Comparison of ENCODE assay signal across 8 cellular contexts in the genomic region with DNA sequence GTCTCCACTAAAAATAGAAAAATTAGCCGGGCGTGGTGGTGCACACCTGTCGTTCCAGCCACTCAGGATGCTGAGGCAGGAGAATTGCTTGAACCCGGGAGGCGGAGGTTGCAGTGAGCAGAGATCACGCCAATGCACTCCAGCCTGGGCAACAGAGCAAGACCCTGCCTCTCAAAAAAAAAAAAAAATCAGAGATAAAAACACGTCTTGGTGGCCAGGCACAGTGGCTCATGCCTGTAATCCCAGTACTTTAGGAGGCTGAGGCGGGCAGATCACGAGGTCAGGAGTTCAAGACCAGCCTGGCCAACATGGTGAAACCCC. TPM values are rescaled to one million over a fixed set of nuclear protein-coding genes. Genes with fewer than 3 reads are reported as not detected.
DNase-seq lines count a peak whose midpoint lies in the region; ATAC-seq, FAIRE-seq and TF ChIP-seq lines count a peak whose summit lies in the region.
"Not testable (repeated sequence)": the region's sequence is repeated elsewhere in the genome, so short reads cannot be mapped to it uniquely, and the experiment has no call there.
"Had no signal": no experiment of that assay in that cellular context is flagged by ENCODE, and none has a peak within 500 bp of the region (broad histone marks: within the 10 kb centered on the region; RNA-seq: fewer than 3 reads in every experiment).

No MANE protein-coding gene starts in this region.

- not testable (repeated sequence) for TF ChIP-seq RAD21 in GM12878 (IDR thresholded peaks at IDR 0.05; ENCODE audit: insufficient read depth, low read depth, low read length); liver (IDR thresholded peaks at IDR 0.05)

- H3F3A ChIP-seq in PC-3 (ENCODE audit: low read length, unreplicated experiment): not testable (repeated sequence)

- H3K9me3 ChIP-seq in PC-3 (ENCODE audit: low read length); GM12878 (replicated peaks; ENCODE audit: control insufficient read depth, insufficient read depth, low read length); fibroblast of lung (ENCODE audit: control insufficient read depth, insufficient read depth, low read depth, low read length); liver (ENCODE audit: control insufficient read depth in 4 of 4, low read length in 3 of 4); skeletal muscle satellite cell (replicated peaks; ENCODE audit: low read length); tibial artery: not testable (repeated sequence)

- FAIRE-seq in GM12878 (lab: Jason Lieb, UNC): not testable (repeated sequence)

- not testable (repeated sequence) for DNase-seq in GM12865 (ENCODE audit: low read depth); PC-3; GM12878 (ENCODE audit: low read depth, low spot score); fibroblast of lung (ENCODE audit: low read depth in 2 of 2); tibial artery

- H3K36me3 ChIP-seq in PC-3 (ENCODE audit: low read depth, low read length) (peaks cover 21% of the 10 kb centered on the region), fibroblast of lung (ENCODE audit: control insufficient read depth, insufficient read depth, low read length) (peaks cover 34% of the 10 kb centered on the region), liver (ENCODE audit: control insufficient read depth in 4 of 4, insufficient read depth in 3 of 4, low read depth in 1 of 4, low read length in 3 of 4) (peaks cover 1 to 31% (median 7%) of the 10 kb centered on the region in 4 donors), skeletal muscle satellite cell (ENCODE audit: insufficient read depth, low read length) (peaks cover 66% of the 10 kb centered on the region), tibial artery (peaks cover 49 to 63% (median 57%) of the 10 kb centered on the region in 3 donors)
- H3K36me3 ChIP-seq in GM12878 (ENCODE audit: control insufficient read depth in 2 of 2, insufficient read depth in 2 of 2, low read length in 1 of 2): not testable (repeated sequence)

- WGBS in GM12878 (ENCODE audit: insufficient coverage, insufficient replicate concordance, low lambda C conversion rate, missing lambda C conversion rate): 0% methylated on average over 9 of the region's 9 CpGs
- WGBS in liver: 90% methylated on average over 9 of the region's 9 CpGs

- RAD21 ChIA-PET in GM12878 (lab: Charles Lee; ENCODE audit: unreplicated experiment): interaction anchor here (1.5 kb wide), 1 partner anchor 10 kb away, joined by 4 read pairs; no protein-coding TSS in a partner anchor

- H3K79me2 ChIP-seq in PC-3 (ENCODE audit: low read length); GM12878 (ENCODE audit: control insufficient read depth, insufficient read depth, low read length): not testable (repeated sequence)
- H3K79me2 ChIP-seq in fibroblast of lung (ENCODE audit: control insufficient read depth, insufficient read depth, low read length): peaks cover 30% of the 10 kb centered on the region

- intact Hi-C loops in PC-3 (cut with micrococcal nuclease); GM12878 (cut with micrococcal nuclease; ENCODE audit: unreplicated experiment); tibial artery (cut with DNase I; ENCODE audit: low total_unique reads): not testable (repeated sequence)

- in situ Hi-C loops in GM12878 (cut with MboI): not testable (repeated sequence)

- not testable (repeated sequence) for H2AFZ ChIP-seq in PC-3 (ENCODE audit: low read length); GM12878 (ENCODE audit: control insufficient read depth, low read depth, low read length); fibroblast of lung (ENCODE audit: low read length)

- H3K27ac ChIP-seq in PC-3 (ENCODE audit: low read length) (peak overlapping the region; percentile 29; the same call in 1 of the 2 replicates), GM12878 (ENCODE audit: control insufficient read depth, insufficient read depth) (peak overlapping the region; percentile 86), fibroblast of lung (ENCODE audit: insufficient read depth, low read length) (peak overlapping the region; percentile 47), liver (ENCODE audit: low read depth in 1 of 2, low read length in 2 of 2) (peak overlapping the region; percentile 61 to 68), tibial artery (peak overlapping the region; percentile 67 to 98)

- not testable (repeated sequence) for ATAC-seq in PC-3, GM12878

- TF ChIP-seq EP300 in GM12878 (IDR thresholded peaks at IDR 0.05; ENCODE audit: borderline replicate concordance in 1 of 2, control insufficient read depth in 1 of 2, low read depth in 2 of 2, low read length in 2 of 2): not testable (repeated sequence)

- not testable (repeated sequence) for H3K9me2 ChIP-seq in PC-3 (replicated peaks; ENCODE audit: low read length)

- not testable (repeated sequence) for H3K9ac ChIP-seq in PC-3 (ENCODE audit: low read length); fibroblast of lung (ENCODE audit: insufficient read depth, low read length); liver (ENCODE audit: low read depth in 1 of 2, low read length in 2 of 2); skeletal muscle satellite cell (ENCODE audit: low read depth, low read length)
- peak overlapping the region; percentile 87; the same call in 1 of the 2 replicates for H3K9ac ChIP-seq in GM12878 (ENCODE audit: control insufficient read depth, insufficient read depth, low read length)

- peak overlapping the region; percentile 51 for H3K4me3 ChIP-seq in GM12865 (ENCODE audit: low read depth, low read length)
- H3K4me3 ChIP-seq in PC-3 (ENCODE audit: low read length); fibroblast of lung (replicated peaks in 1 of 4; ENCODE audit: control extremely low read depth in 1 of 4, insufficient read depth in 1 of 4, low read depth in 3 of 4, low read length in 4 of 4); liver (ENCODE audit: low read depth in 1 of 3, low read length in 3 of 3); skeletal muscle satellite cell (ENCODE audit: low read length); tibial artery: not testable (repeated sequence)
- H3K4me3 ChIP-seq in GM12878: peak overlapping the region; percentile 62

- SMC1A ChIA-PET in GM12878 (lab: Charles Lee; ENCODE audit: uncharacterized antibody, unreplicated experiment): interaction anchor here (1.2 kb wide), 1 partner anchor 25 kb away, joined by 4 read pairs; no protein-coding TSS in a partner anchor

- not testable (repeated sequence) for H3K4me1 ChIP-seq in PC-3 (ENCODE audit: insufficient read depth, low read length)
- H3K4me1 ChIP-seq in GM12878 (ENCODE audit: control insufficient read depth, insufficient read depth, low read length): peaks cover 20% of the 10 kb centered on the region
- H3K4me1 ChIP-seq in fibroblast of lung (ENCODE audit: control insufficient read depth, extremely low read depth, insufficient read depth, low read length): peaks cover 11% of the 10 kb centered on the region
- peaks cover 3 to 15% (median 9%) of the 10 kb centered on the region in 4 donors for H3K4me1 ChIP-seq in liver (ENCODE audit: control insufficient read depth in 4 of 4, insufficient read depth in 4 of 4, low read length in 3 of 4)
- peaks cover 32% of the 10 kb centered on the region for H3K4me1 ChIP-seq in skeletal muscle satellite cell (ENCODE audit: control insufficient read depth, insufficient read depth, low read length)
- peaks cover 4 to 59% (median 35%) of the 10 kb centered on the region in 4 donors for H3K4me1 ChIP-seq in tibial artery

- not testable (repeated sequence) for H3K4me2 ChIP-seq in PC-3 (ENCODE audit: low read length); fibroblast of lung (ENCODE audit: extremely low read depth, insufficient read depth, low read length)
- peak overlapping the region; percentile 97 for H3K4me2 ChIP-seq in GM12878 (ENCODE audit: control insufficient read depth, insufficient read depth)
- H3K4me2 ChIP-seq in skeletal muscle satellite cell (ENCODE audit: low read length): peak overlapping the region; percentile 40

- CTCF ChIA-PET in PC-3 (lab: Charles Lee): not testable (repeated sequence)
- CTCF ChIA-PET in GM12878 (lab: Yijun Ruan, JAX): interaction anchor here (1.1 to 1.9 kb wide), 2 partner anchors 25 to 237 kb away, joined by 5 read pairs; no protein-coding TSS in a partner anchor

- not testable (repeated sequence) for BruUV-seq in PC-3 (replicated peaks; lab: Mats Ljungman, UMichigan); GM12878 (replicated peaks; lab: Mats Ljungman, UMichigan)

- POLR2A ChIA-PET in PC-3 (lab: Charles Lee; ENCODE audit: unreplicated experiment): not testable (repeated sequence)
- POLR2A ChIA-PET in GM12878 (lab: Charles Lee): interaction anchor here (0.6 to 1.0 kb wide), 2 partner anchors 25 to 422 kb away, joined by 3 to 4 read pairs; no protein-coding TSS in a partner anchor

- not testable (repeated sequence) for H3K27me3 ChIP-seq in PC-3 (ENCODE audit: low read length); GM12878 (replicated peaks in 1 of 2; ENCODE audit: control insufficient read depth in 2 of 2, insufficient read depth in 2 of 2, low read length in 1 of 2); fibroblast of lung (ENCODE audit: control insufficient read depth, insufficient read depth, low read length); liver (ENCODE audit: control insufficient read depth in 4 of 4, insufficient read depth in 4 of 4, low read length in 3 of 4); skeletal muscle satellite cell (ENCODE audit: control insufficient read depth, insufficient read depth, low read length); tibial artery

- H4K20me1 ChIP-seq in PC-3 (ENCODE audit: low read length); GM12878 (ENCODE audit: control insufficient read depth, insufficient read depth); fibroblast of lung (ENCODE audit: control insufficient read depth, extremely low read depth, insufficient read depth, low read length): not testable (repeated sequence)

- TF ChIP-seq POLR2A in GM12878 (IDR thresholded peaks at IDR 0.05; ENCODE audit: low read depth, low read length): not testable (repeated sequence)

- not testable (repeated sequence) for TF ChIP-seq CTCF in GM12865 (IDR thresholded peaks at IDR 0.05; ENCODE audit: insufficient read depth, low read depth, low read length, missing control alignments); PC-3 (conservative IDR thresholded peaks at IDR 0.05; ENCODE audit: low read depth, low read length); GM12878 (IDR thresholded peaks at IDR 0.05 in 2 of 3, conservative IDR thresholded peaks at IDR 0.05 in 1 of 3; ENCODE audit: control insufficient read depth in 2 of 3, extremely low read depth in 1 of 3, insufficient read depth in 1 of 3, low read depth in 3 of 3, low read length in 3 of 3); fibroblast of lung (conservative IDR thresholded peaks at IDR 0.05 in 1 of 2, IDR thresholded peaks at IDR 0.05 in 1 of 2; ENCODE audit: low read depth in 1 of 2, low read length in 2 of 2); liver (IDR thresholded peaks at IDR 0.05; ENCODE audit: low read depth, low read length, missing input control); tibial artery (IDR thresholded peaks at IDR 0.05)

RNA-seq across cellular contexts. Expression of a gene that starts 18.2 kb away (rescaled TPM):
- total RNA-seq in PC-3 (2014; rRNA removed) (96.6 and 98.4 TPM in 2 replicates), GM12878 (2014; rRNA removed) (25.9 and 28.2 TPM in 2 replicates), GM12878 (2014; rRNA removed; fragmentation: Illumina TruSeq; extraction: Trizol) (17.4 and 18.9 TPM in 2 replicates), GM12878 (2021) (31.9 and 32.9 TPM in 2 replicates), fibroblast of lung (435 and 511 TPM in 2 replicates), liver (10 to 100 TPM; 51.0 to 67.8 TPM)
- 23.9 and 26.1 TPM in 2 replicates for total RNA-seq in GM12878 (2013; cell fraction: nucleolus; rRNA removed)
- polyA plus RNA-seq in GM12878 (2011; ENCODE audit: low read depth): 10.1 TPM
- polyA plus RNA-seq in GM12878 (2011; rRNA removed) (5.4 and 10.8 TPM in 2 replicates), GM12878 (2014; fragmentation: Illumina TruSeq; extraction: Trizol) (21.9 and 33.0 TPM in 2 replicates), GM12878 (2014; fragmentation: Nextera tagmentation; extraction: Ambion mirVana) (1 to 10 TPM; 4.9 to 7.3 TPM), GM12878 (2014; rRNA removed) (19.4 and 23.3 TPM in 2 replicates), GM12878 (2016; fragmentation: Nextera tagmentation; extraction: Ambion mirVana) (10 to 100 TPM; 17.1 to 23.2 TPM), fibroblast of lung (192 and 197 TPM in 2 replicates), liver (10 to 100 TPM; 15.0 to 30.3 TPM)
- polyA plus RNA-seq in GM12878 (2011; cell fraction: cytosol; rRNA removed): 15.1 and 19.4 TPM in 2 replicates
- 7.4 and 12.1 TPM in 2 replicates for polyA plus RNA-seq in GM12878 (2011; cell fraction: nucleus; rRNA removed)
- 13.4 and 16.1 TPM in 2 replicates for polyA plus RNA-seq in GM12878 (2012)
- polyA minus RNA-seq in GM12878 (2011; rRNA and poly(A)+ RNA removed): 10.5 and 23.3 TPM in 2 replicates
- polyA minus RNA-seq in GM12878 (2011; cell fraction: cytosol; rRNA and poly(A)+ RNA removed): 9.1 and 13.2 TPM in 2 replicates
- 2.2 and 6.3 TPM in 2 replicates for polyA minus RNA-seq in GM12878 (2011; cell fraction: nucleus; rRNA and poly(A)+ RNA removed)
- 343 and 345 TPM in 2 replicates for polyA plus RNA-seq in fibroblast of lung (2012)
- polyA minus RNA-seq in fibroblast of lung (ENCODE audit: low replicate concordance): 1,080 and 1,176 TPM in 2 replicates
- total RNA-seq in skeletal muscle satellite cell (2012; rRNA removed): 266 and 301 TPM in 2 replicates

RNA-seq across cellular contexts. Expression of a gene that starts 23.5 kb away (rescaled TPM):
- total RNA-seq in PC-3 (2014; rRNA removed) (136 and 142 TPM in 2 replicates), GM12878 (2014; rRNA removed) (69.3 and 70.8 TPM in 2 replicates), GM12878 (2014; rRNA removed; fragmentation: Illumina TruSeq; extraction: Trizol) (43.4 and 47.0 TPM in 2 replicates), GM12878 (2021) (59.1 and 65.0 TPM in 2 replicates), fibroblast of lung (3.9 and 32.0 TPM in 2 replicates), liver (10 to 100 TPM in 1 of 2 donors, under 1 TPM in 1; 0.42 to 72.5 TPM)
- total RNA-seq in GM12878 (2013; cell fraction: nucleolus; rRNA removed): 7.9 and 10.3 TPM in 2 replicates
- 15.4 TPM for polyA plus RNA-seq in GM12878 (2011; ENCODE audit: low read depth)
- polyA plus RNA-seq in GM12878 (2011; rRNA removed) (22.0 and 25.6 TPM in 2 replicates), GM12878 (2014; fragmentation: Illumina TruSeq; extraction: Trizol) (17.0 and 18.1 TPM in 2 replicates), GM12878 (2014; fragmentation: Nextera tagmentation; extraction: Ambion mirVana) (10 to 100 TPM in 1 of 2 experiments, 1 to 10 TPM in 1; 9.4 to 18.4 TPM), GM12878 (2014; rRNA removed) (34.4 and 55.4 TPM in 2 replicates), GM12878 (2016; fragmentation: Nextera tagmentation; extraction: Ambion mirVana) (10 to 100 TPM; 65.3 to 72.6 TPM), fibroblast of lung (8.1 and 32.0 TPM in 2 replicates), liver (1 to 10 TPM; 1.2 to 1.4 TPM)
- polyA plus RNA-seq in GM12878 (2011; cell fraction: cytosol; rRNA removed): 27.5 and 36.4 TPM in 2 replicates
- 28.5 and 31.1 TPM in 2 replicates for polyA plus RNA-seq in GM12878 (2011; cell fraction: nucleus; rRNA removed)
- 18.4 and 22.6 TPM in 2 replicates for polyA plus RNA-seq in GM12878 (2012)
- polyA minus RNA-seq in GM12878 (2011; rRNA and poly(A)+ RNA removed): 50.6 and 56.3 TPM in 2 replicates
- 27.4 and 31.9 TPM in 2 replicates for polyA minus RNA-seq in GM12878 (2011; cell fraction: cytosol; rRNA and poly(A)+ RNA removed)
- 8.1 and 16.5 TPM in 2 replicates for polyA minus RNA-seq in GM12878 (2011; cell fraction: nucleus; rRNA and poly(A)+ RNA removed)
- polyA plus RNA-seq in fibroblast of lung (2012): 9.4 and 37.2 TPM in 2 replicates
- polyA minus RNA-seq in fibroblast of lung (ENCODE audit: low replicate concordance): 11.4 and 64.9 TPM in 2 replicates
- total RNA-seq in skeletal muscle satellite cell (2012; rRNA removed): 45.7 and 54.5 TPM in 2 replicates
- polyA plus RNA-seq: CD8-positive, alpha-beta memory T cell had no signal

Comparison
In these comparisons a context has a peak if more than half of its experiments do, and no peak if none do; other contexts are left out.
1. H3K27ac ChIP-seq: peak in every context shown above with its lines; median percentile 86 in GM12878; 82 in tibial artery; 64 in liver; 47 in fibroblast of lung; 29 in PC-3.